9 cellular contexts compared by ENCODE assay signal in the genomic region with DNA sequence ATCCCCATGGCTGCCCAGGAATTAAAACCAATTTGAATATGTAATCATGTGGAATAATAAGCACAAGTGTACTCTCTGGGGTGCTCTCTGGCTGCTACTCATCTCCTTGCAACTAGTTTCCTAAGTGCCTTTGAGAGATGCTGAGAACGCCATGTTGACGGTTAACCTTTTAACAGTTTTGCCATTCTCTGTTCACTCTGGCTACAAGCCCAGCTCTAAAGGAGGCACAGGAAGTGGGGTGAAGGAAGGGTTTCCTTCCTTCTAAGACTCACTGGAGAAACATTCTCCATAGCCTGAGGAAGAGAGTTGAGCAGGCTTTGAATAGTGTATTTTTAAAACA.
DNase-seq lines count a peak whose midpoint lies in the region; ATAC-seq and TF ChIP-seq lines count a peak whose summit lies in the region.
"Had no signal": no experiment of that assay in that cellular context is flagged by ENCODE, and none has a peak within 500 bp of the region (broad histone marks: within the 10 kb centered on the region; RNA-seq: fewer than 3 reads in every experiment).

No MANE protein-coding gene starts in this region.

- 36 to 76% methylated on average over 2 of the region's 2 CpGs for WGBS in sigmoid colon, 2 donors

- H3K27me3 Mint-ChIP-seq in glutamatergic neuron (ENCODE audit: unreplicated experiment), result peaks cover 6% of the 10 kb centered on the region

- ATAC-seq in GM21529 (IDR thresholded peaks at IDR 0.05; ENCODE audit: unreplicated experiment) (peak; percentile 19), GM21786 (IDR thresholded peaks at IDR 0.05; ENCODE audit: unreplicated experiment) (no peak), GM21717 (IDR thresholded peaks at IDR 0.05; ENCODE audit: unreplicated experiment) (no peak)

- H3K27ac Mint-ChIP-seq in glutamatergic neuron (ENCODE audit: unreplicated experiment), result peak overlapping the region; percentile 81

- TF ChIP-seq EP300 in sigmoid colon (IDR thresholded peaks at IDR 0.05), result no peak

- H3K9me3 ChIP-seq in SK-N-MC (ENCODE audit: low read depth, low read length) (no peaks in the 10 kb centered on the region), sigmoid colon (no peaks in the 10 kb centered on the region)

- H3K27me3 ChIP-seq in sigmoid colon, result no peaks in the 10 kb centered on the region

- peak overlapping the region; percentile 21 for H3K9ac ChIP-seq in SK-N-MC (ENCODE audit: insufficient read length)

- peak overlapping the region; percentile 41 for H3K4me3 Mint-ChIP-seq in glutamatergic neuron (ENCODE audit: unreplicated experiment)
- H3K4me3 Mint-ChIP-seq: central memory CD8-positive, alpha-beta T cell had no signal

- H3K4me3 ChIP-seq in SK-N-MC (peak overlapping the region; percentile 72), sigmoid colon (no peak overlapping the region)

- no peaks in the 10 kb centered on the region for H3K36me3 Mint-ChIP-seq in glutamatergic neuron (ENCODE audit: unreplicated experiment)

- H3K36me3 ChIP-seq in SK-N-MC (ENCODE audit: insufficient read depth, low read length) (no peaks in the 10 kb centered on the region), sigmoid colon (no peaks in the 10 kb centered on the region)

- H3K9me3 Mint-ChIP-seq in glutamatergic neuron (ENCODE audit: unreplicated experiment), result peaks cover 7% of the 10 kb centered on the region
- H3K9me3 Mint-ChIP-seq: central memory CD8-positive, alpha-beta T cell had no signal

- H3K27ac ChIP-seq in SK-N-MC (peak overlapping the region; percentile 94), sigmoid colon (no peak overlapping the region)

- no peak for TF ChIP-seq POLR2A in sigmoid colon (IDR thresholded peaks at IDR 0.05)

- intact Hi-C loops in sigmoid colon (cut with DNase I), result no loop called here

- DNase-seq in ACHN (peak; percentile 3), SK-N-MC (ENCODE audit: low read depth, low spot score) (peak; percentile 98), glutamatergic neuron (no peak), sigmoid colon (no peak), NCI-H1092 (lab: John Stamatoyannopoulos, UW) (no peak)

- H3K4me1 ChIP-seq in sigmoid colon, result no peaks in the 10 kb centered on the region

- in situ Hi-C loops in ACHN (cut with HindIII; ENCODE audit: low pct_ligation_motif_present, low pct_unique_long_range_greater_than_20kb, low sequenced_read_pairs), result no loop called here

- H3K4me1 Mint-ChIP-seq in glutamatergic neuron (ENCODE audit: low read depth, unreplicated experiment), result peaks cover 51% of the 10 kb centered on the region
- H3K4me1 Mint-ChIP-seq: central memory CD8-positive, alpha-beta T cell had no signal

- TF ChIP-seq CTCF in glutamatergic neuron (IDR thresholded peaks at IDR 0.05; ENCODE audit: partially characterized antibody, unreplicated experiment) (no peak), sigmoid colon (IDR thresholded peaks at IDR 0.05) (no peak)

Comparison
In these comparisons a context has a peak if more than half of its experiments do, and no peak if none do; other contexts are left out.
1. DNase-seq: peak in ACHN (single experiment) and SK-N-MC (single experiment); none in glutamatergic neuron (single experiment), sigmoid colon (single experiment) and NCI-H1092 (single experiment).